ENCODE assay signal across 9 cellular contexts in the genomic region with DNA sequence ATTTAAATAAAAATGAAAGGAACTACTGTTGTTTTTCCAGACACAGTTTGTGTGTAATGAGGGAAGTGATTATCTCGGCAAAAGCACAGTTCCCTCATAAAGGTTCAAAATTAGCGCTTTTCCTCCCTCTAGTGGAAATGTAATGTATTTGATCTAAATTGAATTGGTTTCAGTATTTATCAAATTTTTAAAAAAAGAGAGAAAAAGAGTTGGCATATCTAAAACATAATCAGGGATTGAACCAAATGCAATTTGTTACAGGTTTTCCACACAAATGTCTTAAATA. TPM values are rescaled to one million over a fixed set of nuclear protein-coding genes. Genes with fewer than 3 reads are reported as not detected.
DNase-seq lines count a peak whose midpoint lies in the region; ATAC-seq, FAIRE-seq and TF ChIP-seq lines count a peak whose summit lies in the region.
"Had no signal": no experiment of that assay in that cellular context is flagged by ENCODE, and none has a peak within 500 bp of the region (broad histone marks: within the 10 kb centered on the region; RNA-seq: fewer than 3 reads in every experiment).

No MANE protein-coding gene starts in this region.

- peak; percentile 69 to 75 for TF ChIP-seq RAD21 in liver (IDR thresholded peaks at IDR 0.05)

- no peak overlapping the region for H3K27ac ChIP-seq in liver (ENCODE audit: low read depth in 1 of 2, low read length in 2 of 2)
- H3K27ac ChIP-seq: KMS-11 had no signal

- H3K9me3 ChIP-seq in liver (ENCODE audit: control insufficient read depth in 4 of 4, low read length in 3 of 4) = peaks cover 0 to 7% (median 3%) of the 10 kb centered on the region in 4 donors

- H3K4me1 ChIP-seq in liver (ENCODE audit: control insufficient read depth in 4 of 4, insufficient read depth in 4 of 4, low read length in 3 of 4) = no peaks in the 10 kb centered on the region

- DNase-seq in DMS 273 (lab: John Stamatoyannopoulos, UW; ENCODE audit: unreplicated experiment) (peak; percentile 56), NCI-H1048 (lab: John Stamatoyannopoulos, UW) (peak; percentile 31), astrocyte of the hippocampus (ENCODE audit: low read depth, low spot score) (peak; percentile 63), GM12891 (ENCODE audit: insufficient read length, low spot score) (no peak), nucleus accumbens (lab: John Stamatoyannopoulos, UW) (no peak)

- H3K36me3 ChIP-seq in liver (ENCODE audit: control insufficient read depth in 4 of 4, insufficient read depth in 3 of 4, low read depth in 1 of 4, low read length in 3 of 4) = no peaks in the 10 kb centered on the region

- no peak overlapping the region for H3K4me3 ChIP-seq in liver (ENCODE audit: low read depth in 1 of 3, low read length in 3 of 3)

- TF ChIP-seq CTCF in liver (IDR thresholded peaks at IDR 0.05; ENCODE audit: low read depth, low read length, missing input control) = peak; percentile 38

- 14% methylated on average over 2 of the region's 2 CpGs for WGBS in liver

- H3K27me3 ChIP-seq in liver (ENCODE audit: control insufficient read depth in 4 of 4, insufficient read depth in 4 of 4, low read length in 3 of 4) = no peaks in the 10 kb centered on the region

- H3K9ac ChIP-seq in liver (ENCODE audit: low read depth in 1 of 2, low read length in 2 of 2) = peak overlapping the region in 1 of 2 donors; percentile 22
- H3K9ac ChIP-seq: KMS-11 had no signal

- ATAC-seq in GM21717 (IDR thresholded peaks at IDR 0.05; ENCODE audit: unreplicated experiment) (no peak), GM18867 (IDR thresholded peaks at IDR 0.05; ENCODE audit: unreplicated experiment) (no peak)

- no peak for TF ChIP-seq POLR2A in GM12891 (IDR thresholded peaks at IDR 0.05; ENCODE audit: low read depth, low read length)

- no peak for FAIRE-seq in GM12891 (lab: Jason Lieb, UNC)

TF ChIP-seq in liver, 16 proteins besides CTCF, POLR2A, EP300 and RAD21 (continues in another document):
- TF ChIP-seq FOXA1 (IDR thresholded peaks at IDR 0.05) (no peak), JUND (IDR thresholded peaks at IDR 0.05) (no peak), HNF4A (conservative IDR thresholded peaks at IDR 0.05) (no peak), TAF1 (conservative IDR thresholded peaks at IDR 0.05) (no peak), GABPA (IDR thresholded peaks at IDR 0.05 in 1 of 2, conservative IDR thresholded peaks at IDR 0.05 in 1 of 2) (no peak), EGR1 (IDR thresholded peaks at IDR 0.05; ENCODE audit: low read depth in 2 of 2) (no peak), HNF4G (IDR thresholded peaks at IDR 0.05) (no peak), RXRA (IDR thresholded peaks at IDR 0.05) (no peak), NR2F2 (IDR thresholded peaks at IDR 0.05) (no peak), YY1 (IDR thresholded peaks at IDR 0.05) (no peak), FOXA2 (IDR thresholded peaks at IDR 0.05) (no peak), SP1 (IDR thresholded peaks at IDR 0.05) (no peak)
- TF ChIP-seq, protein P1, sequence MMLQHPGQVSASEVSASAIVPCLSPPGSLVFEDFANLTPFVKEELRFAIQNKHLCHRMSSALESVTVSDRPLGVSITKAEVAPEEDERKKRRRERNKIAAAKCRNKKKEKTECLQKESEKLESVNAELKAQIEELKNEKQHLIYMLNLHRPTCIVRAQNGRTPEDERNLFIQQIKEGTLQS (IDR thresholded peaks at IDR 0.05) = no peak
- TF ChIP-seq, protein P2, sequence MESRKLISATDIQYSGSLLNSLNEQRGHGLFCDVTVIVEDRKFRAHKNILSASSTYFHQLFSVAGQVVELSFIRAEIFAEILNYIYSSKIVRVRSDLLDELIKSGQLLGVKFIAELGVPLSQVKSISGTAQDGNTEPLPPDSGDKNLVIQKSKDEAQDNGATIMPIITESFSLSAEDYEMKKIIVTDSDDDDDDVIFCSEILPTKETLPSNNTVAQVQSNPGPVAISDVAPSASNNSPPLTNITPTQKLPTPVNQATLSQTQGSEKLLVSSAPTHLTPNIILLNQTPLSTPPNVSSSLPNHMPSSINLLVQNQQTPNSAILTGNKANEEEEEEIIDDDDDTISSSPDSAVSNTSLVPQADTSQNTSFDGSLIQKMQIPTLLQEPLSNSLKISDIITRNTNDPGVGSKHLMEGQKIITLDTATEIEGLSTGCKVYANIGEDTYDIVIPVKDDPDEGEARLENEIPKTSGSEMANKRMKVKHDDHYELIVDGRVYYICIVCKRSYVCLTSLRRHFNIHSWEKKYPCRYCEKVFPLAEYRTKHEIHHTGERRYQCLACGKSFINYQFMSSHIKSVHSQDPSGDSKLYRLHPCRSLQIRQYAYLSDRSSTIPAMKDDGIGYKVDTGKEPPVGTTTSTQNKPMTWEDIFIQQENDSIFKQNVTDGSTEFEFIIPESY (IDR thresholded peaks at IDR 0.05) = no peak
- TF ChIP-seq, protein P3, sequence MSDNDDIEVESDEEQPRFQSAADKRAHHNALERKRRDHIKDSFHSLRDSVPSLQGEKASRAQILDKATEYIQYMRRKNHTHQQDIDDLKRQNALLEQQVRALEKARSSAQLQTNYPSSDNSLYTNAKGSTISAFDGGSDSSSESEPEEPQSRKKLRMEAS (IDR thresholded peaks at IDR 0.05) = no peak

TF ChIP-seq in GM12891, 5 proteins besides CTCF, POLR2A, EP300 and RAD21:
- TF ChIP-seq POU2F2 (IDR thresholded peaks at IDR 0.05; ENCODE audit: low read depth, low read length) = no peak
- no peak for TF ChIP-seq TAF1 (IDR thresholded peaks at IDR 0.05; ENCODE audit: low read depth, low read length)
- no peak for TF ChIP-seq POLR2AphosphoS5 (IDR thresholded peaks at IDR 0.05; ENCODE audit: low read depth, low read length)
- no peak for TF ChIP-seq PAX5 (IDR thresholded peaks at IDR 0.05; ENCODE audit: insufficient read depth, low read length, severe bottlenecking)
- TF ChIP-seq SPI1 (IDR thresholded peaks at IDR 0.05; ENCODE audit: low read depth, low read length) = no peak

RNA-seq across cellular contexts. Expression of a gene that starts 37.5 kb away (rescaled TPM):
- total RNA-seq in liver = 10 to 100 TPM in 1 of 2 donors, 1 to 10 TPM in 1; 4.6 to 41.7 TPM
- 1 to 10 TPM; 2.9 to 3.8 TPM for polyA plus RNA-seq in liver
- polyA plus RNA-seq in GM12891 (2012; ENCODE audit: low read depth, missing spikeins) = 3.6 TPM

RNA-seq across cellular contexts. Expression of a gene that starts 49.3 kb away (rescaled TPM):
- 10 to 100 TPM in 1 of 2 donors, 1 to 10 TPM in 1; 1.7 to 15.9 TPM for total RNA-seq in liver
- 1 to 10 TPM; 1.3 to 2.1 TPM for polyA plus RNA-seq in liver
- polyA plus RNA-seq in GM12891 (2012; ENCODE audit: low read depth, missing spikeins) = 1.8 TPM

Comparison
In these comparisons a context has a peak if more than half of its experiments do, and no peak if none do; other contexts are left out.
1. DNase-seq: peak in DMS 273 (single experiment), NCI-H1048 (single experiment) and astrocyte of the hippocampus (single experiment); none in GM12891 (single experiment) and nucleus accumbens (0 of 56).